Comparison of ENCODE assay signal across 28 cellular contexts in the genomic region with DNA sequence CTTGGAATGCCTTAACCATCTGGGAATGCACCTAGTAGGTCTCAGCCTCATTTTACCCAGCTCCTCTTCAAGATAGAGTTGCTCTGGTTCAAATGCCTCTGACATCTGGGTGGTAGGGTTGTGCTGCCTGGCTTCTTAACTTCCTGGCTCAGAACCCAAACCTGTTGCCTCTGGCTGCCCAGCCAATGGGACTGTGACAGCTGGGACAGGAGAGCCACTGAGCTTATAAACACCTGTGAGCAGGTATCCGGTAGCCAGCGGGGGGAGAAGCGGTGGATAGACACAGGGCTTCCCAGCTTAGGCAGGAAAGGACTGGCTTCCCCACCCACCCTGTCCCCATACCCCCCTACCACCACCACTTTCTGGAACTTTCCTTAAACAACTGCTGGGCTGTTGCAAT.
A peak's percentile ranks its signal among the peaks of the same experiment; 100 is the strongest.
DNase-seq lines count a peak whose midpoint lies in the region; ATAC-seq, FAIRE-seq and TF ChIP-seq lines count a peak whose summit lies in the region.
"Had no signal": no experiment of that assay in that cellular context is flagged by ENCODE, and none has a peak within 500 bp of the region (broad histone marks: within the 10 kb centered on the region; RNA-seq: fewer than 3 reads in every experiment).

No MANE protein-coding gene starts in this region.

- no peak for FAIRE-seq in kidney (lab: Jason Lieb, UNC)
- FAIRE-seq: HTR-8/SVneo had no signal

- no peak overlapping the region for H3K9ac ChIP-seq in kidney (ENCODE audit: low read length in 2 of 2)

- no peaks in the 10 kb centered on the region for H3K36me3 ChIP-seq in kidney (ENCODE audit: control insufficient read depth in 1 of 2, insufficient read depth in 2 of 2, low read length in 2 of 2)
- H3K36me3 ChIP-seq: HAP-1, SJCRH30 had no signal

- ATAC-seq in GM19328 (IDR thresholded peaks at IDR 0.05; ENCODE audit: unreplicated experiment) = no peak
- no peak for ATAC-seq in left lobe of liver
- ATAC-seq: CD8-positive, alpha-beta T cell; PC-3; Right ventricle myocardium inferior; SK-N-SH treated with all-trans-retinoic acid at 6 μM for 48 hours had no signal

- DNase-seq in DMS53 (lab: John Stamatoyannopoulos, UW) (peak; percentile 23), DMS53 treated with DMSO at 0.1 percent for 48 hours (lab: John Stamatoyannopoulos, UW; ENCODE audit: unreplicated experiment) (no peak), NCI-H69 (lab: John Stamatoyannopoulos, UW) (peak; percentile 45), kidney (peak; percentile 84), dermis blood vessel endothelial cell (no peak), left lobe of liver (ENCODE audit: low spot score) (no peak)
- DNase-seq: CD8-positive, alpha-beta T cell; GOT3; HFFc6; KBM-7; MV-4-11; NCI-H1105; NCI-H1436 treated with DMSO at 0.1 percent for 48 hours; NCI-H187 treated with DMSO at 0.1 percent for 48 hours; NCI-H2107; NCI-H345; NCI-H510A treated with DMSO at 0.1 percent for 48 hours; NCI-H748 treated with DMSO at 0.1 percent for 48 hours; NK-92 treated with Interleukin-12 subunit alpha and Interleukin-12 subunit beta, amount 100 ng/mL, for 24 hours; PC-3; SJCRH30 had no signal

- no peak overlapping the region for H3K27ac ChIP-seq in kidney (ENCODE audit: low read depth in 2 of 2, low read length in 2 of 2)
- H3K27ac ChIP-seq: 22Rv1, C4-2B, SJCRH30 had no signal

- no peak overlapping the region for H3K4me3 ChIP-seq in kidney (ENCODE audit: low read length in 2 of 2)
- H3K4me3 ChIP-seq: HAP-1, SJCRH30 had no signal

- intact Hi-C loops in kidney (cut with DNase I) = no loop called here

- peaks cover 0 to 5% of the 10 kb centered on the region in 2 donors for H3K9me3 ChIP-seq in kidney (ENCODE audit: control insufficient read depth in 1 of 2, low read length in 2 of 2)
- H3K9me3 ChIP-seq: HAP-1, SJCRH30 had no signal

- TF ChIP-seq CTCF in kidney (IDR thresholded peaks at IDR 0.05; ENCODE audit: borderline replicate concordance, extremely low read depth, insufficient read depth) = no peak

- no peaks in the 10 kb centered on the region for H3K4me1 ChIP-seq in kidney (ENCODE audit: control insufficient read depth in 1 of 2, insufficient read depth in 1 of 2, low read depth in 1 of 2, low read length in 2 of 2)
- H3K4me1 ChIP-seq: HAP-1, SJCRH30 had no signal

Comparison
In these comparisons a context has a peak if more than half of its experiments do, and no peak if none do; other contexts are left out.
1. DNase-seq: peak in DMS53 (single experiment), NCI-H69 (single experiment) and kidney (single experiment); none in DMS53 treated with DMSO at 0.1 percent for 48 hours (single experiment), dermis blood vessel endothelial cell (single experiment) and left lobe of liver (single experiment).